ENCODE assay signal across 24 cellular contexts in the genomic region with DNA sequence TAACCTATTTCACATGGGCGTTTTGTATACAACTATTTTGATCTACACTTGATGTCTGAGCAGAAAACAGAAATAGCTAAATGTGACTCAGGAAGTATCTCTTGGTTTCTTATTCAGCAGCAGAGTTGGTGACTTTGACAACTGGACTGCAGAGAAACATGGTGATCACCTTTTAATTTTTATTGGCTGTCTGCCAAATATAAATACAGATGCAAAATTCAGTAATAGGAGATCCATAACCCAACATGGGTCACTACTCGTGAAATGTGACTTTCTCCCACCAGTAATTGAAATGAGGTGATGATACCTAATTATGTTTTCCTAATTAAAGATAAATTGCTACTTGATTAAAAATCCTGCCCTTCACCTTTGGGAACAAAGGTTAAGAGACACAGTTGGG.
"Had no signal": no experiment of that assay in that cellular context is flagged by ENCODE, and none has a peak within 500 bp of the region (broad histone marks: within the 10 kb centered on the region; RNA-seq: fewer than 3 reads in every experiment).

No MANE protein-coding gene starts in this region.

- DNase-seq: activated CD4-positive, alpha-beta T cell treated with anti-CD3 and anti-CD28 coated beads for 1 hour; activated CD4-positive, alpha-beta T cell treated with anti-CD3 and anti-CD28 coated beads for 48 hours; activated CD4-positive, alpha-beta T cell treated with anti-CD3 and anti-CD28 coated beads, Interleukin-2, amount 50 U/mL, for 4 hours; activated CD4-positive, CD25-positive, alpha-beta regulatory T cell; activated CD8-positive, alpha-beta T cell treated with anti-CD3 and anti-CD28 coated beads for 36 hours; activated gamma-delta T cell treated with Interleukin-2 at 50 U/mL for 16 hours; activated naive CD4-positive, alpha-beta T cell treated with anti-CD3 and anti-CD28 coated beads for 36 hours; activated T-cell treated with anti-CD3 and anti-CD28 coated beads, Interleukin-2, amount 50 U/mL, for 1 hour; adrenal gland; body of pancreas; Karpas-422; KBM-7; MG63; NCI-H1048; NCI-H146; NCI-H2029 treated with DMSO at 0.1 percent for 48 hours; NCI-H2107; NCI-H226; NCI-H524; OCI-M1; Right ventricle myocardium superior; T1000; WERI-Rb-1 had no signal

- H3K27me3 Mint-ChIP-seq: activated CD8-positive, alpha-beta T cell treated with anti-CD3 and anti-CD28 coated beads for 36 hours had no signal

- H3K36me3 Mint-ChIP-seq: activated naive CD4-positive, alpha-beta T cell treated with anti-CD3 and anti-CD28 coated beads, Interleukin-2, amount 50 U/mL, for 72 hours had no signal

- H3K4me3 Mint-ChIP-seq: activated CD8-positive, alpha-beta T cell treated with anti-CD3 and anti-CD28 coated beads for 36 hours; activated naive CD4-positive, alpha-beta T cell treated with anti-CD3 and anti-CD28 coated beads for 36 hours had no signal

- H3K27ac Mint-ChIP-seq: activated CD8-positive, alpha-beta T cell treated with anti-CD3 and anti-CD28 coated beads for 36 hours; activated naive CD4-positive, alpha-beta T cell treated with anti-CD3 and anti-CD28 coated beads for 36 hours; activated naive CD4-positive, alpha-beta T cell treated with anti-CD3 and anti-CD28 coated beads, Interleukin-2, amount 50 U/mL, for 72 hours had no signal

- H3K9me3 Mint-ChIP-seq: activated CD8-positive, alpha-beta T cell treated with anti-CD3 and anti-CD28 coated beads for 36 hours; activated naive CD4-positive, alpha-beta T cell treated with anti-CD3 and anti-CD28 coated beads for 36 hours; activated naive CD4-positive, alpha-beta T cell treated with anti-CD3 and anti-CD28 coated beads, Interleukin-2, amount 50 U/mL, for 72 hours had no signal
